31 cellular contexts compared by ENCODE assay signal in the genomic region with DNA sequence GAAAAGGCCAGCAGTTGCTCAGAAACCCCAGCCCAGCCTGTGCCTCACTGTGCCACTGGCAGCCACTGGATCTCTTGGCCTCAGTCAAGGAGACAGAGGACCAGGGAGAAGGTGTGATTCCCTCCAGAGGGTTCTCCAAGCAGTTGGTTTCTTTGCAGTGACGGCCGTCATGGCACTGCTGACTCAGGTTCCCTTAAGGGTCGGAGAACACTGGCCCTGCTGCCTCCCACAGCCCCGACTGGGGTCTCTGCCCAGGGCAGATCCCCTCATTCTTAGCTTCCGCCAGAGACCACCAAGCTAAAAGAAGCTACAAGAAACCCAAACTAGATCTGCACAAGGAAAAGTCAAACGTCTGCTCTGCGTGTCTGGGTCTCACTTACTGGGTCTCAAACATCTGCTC. TPM values are rescaled to one million over a fixed set of nuclear protein-coding genes. Genes with fewer than 3 reads are reported as not detected.
"Had no signal": no experiment of that assay in that cellular context is flagged by ENCODE, and none has a peak within 500 bp of the region (broad histone marks: within the 10 kb centered on the region; RNA-seq: fewer than 3 reads in every experiment).

No MANE protein-coding gene starts in this region.

- H3K27ac ChIP-seq: neutrophil, pancreas, psoas muscle, right lobe of liver, suprapubic skin, testis, tibial artery, transverse colon, upper lobe of right lung, uterus had no signal

- H3K9me3 Mint-ChIP-seq: natural killer cell; stimulated activated memory B cell treated with anti-CD40 and anti-IgM and Interleukin-4, amounts not matched to agents 10 μg/mL and 1 μg/mL and 100 μg/mL, for 72 hours; stimulated activated naive CD8-positive, alpha-beta T cell treated with anti-CD3 and anti-CD28 coated beads, Interleukin-15, amount 100 ng/mL, for 72 hours had no signal

- H3K4me1 ChIP-seq: pancreas, psoas muscle, right lobe of liver, suprapubic skin, testis, tibial artery, transverse colon, upper lobe of right lung, uterus had no signal

- H3K4me1 Mint-ChIP-seq: naive thymus-derived CD4-positive, alpha-beta T cell; natural killer cell; nephron; stimulated activated memory B cell treated with anti-CD40 and anti-IgM and Interleukin-4, amounts not matched to agents 10 μg/mL and 1 μg/mL and 100 μg/mL, for 72 hours; stimulated activated naive CD8-positive, alpha-beta T cell treated with anti-CD3 and anti-CD28 coated beads, Interleukin-15, amount 100 ng/mL, for 72 hours had no signal

- H3K27me3 Mint-ChIP-seq: progenitor cell of endocrine pancreas; stimulated activated memory B cell treated with anti-CD40 and anti-IgM and Interleukin-4, amounts not matched to agents 10 μg/mL and 1 μg/mL and 100 μg/mL, for 72 hours; stimulated activated naive CD8-positive, alpha-beta T cell treated with anti-CD3 and anti-CD28 coated beads, Interleukin-15, amount 100 ng/mL, for 72 hours had no signal

- H3K4me3 ChIP-seq: pancreas, psoas muscle, right lobe of liver, skin epidermis, smooth muscle cell, spleen, suprapubic skin, testis, tibial artery, transverse colon, upper lobe of right lung, uterus had no signal

- H3K4me3 Mint-ChIP-seq: naive thymus-derived CD4-positive, alpha-beta T cell; natural killer cell; nephron; neural crest cell; stimulated activated memory B cell treated with anti-CD40 and anti-IgM and Interleukin-4, amounts not matched to agents 10 μg/mL and 1 μg/mL and 100 μg/mL, for 72 hours; stimulated activated naive CD8-positive, alpha-beta T cell treated with anti-CD3 and anti-CD28 coated beads, Interleukin-15, amount 100 ng/mL, for 72 hours; type B pancreatic cell had no signal

- H3K27ac Mint-ChIP-seq: naive thymus-derived CD4-positive, alpha-beta T cell; natural killer cell; nephron; progenitor cell of endocrine pancreas; stimulated activated memory B cell treated with anti-CD40 and anti-IgM and Interleukin-4, amounts not matched to agents 10 μg/mL and 1 μg/mL and 100 μg/mL, for 72 hours; stimulated activated naive CD8-positive, alpha-beta T cell treated with anti-CD3 and anti-CD28 coated beads, Interleukin-15, amount 100 ng/mL, for 72 hours; type B pancreatic cell had no signal

- H3K36me3 ChIP-seq: neutrophil, pancreas, right lobe of liver, spleen, suprapubic skin, tibial artery, transverse colon, upper lobe of right lung, uterus had no signal

- H3K36me3 Mint-ChIP-seq: naive thymus-derived CD4-positive, alpha-beta T cell; natural killer cell; stimulated activated memory B cell treated with anti-CD40 and anti-IgM and Interleukin-4, amounts not matched to agents 10 μg/mL and 1 μg/mL and 100 μg/mL, for 72 hours had no signal

- ATAC-seq: naive thymus-derived CD4-positive, alpha-beta T cell; natural killer cell; pancreas; psoas muscle; right cardiac atrium; stimulated activated memory B cell treated with anti-CD40 and anti-IgM and Interleukin-4, amounts not matched to agents 10 μg/mL and 1 μg/mL and 100 μg/mL, for 72 hours; stimulated activated naive CD8-positive, alpha-beta T cell treated with anti-CD3 and anti-CD28 coated beads, Interleukin-15, amount 100 ng/mL, for 72 hours; stimulated activated naive CD8-positive, alpha-beta T cell treated with anti-CD3 and anti-CD28 coated beads, Interleukin-15, Interleukin-2, amounts not matched to agents 100 U/mL and 50 U/mL, for 24 hours; upper lobe of right lung had no signal

- H3K9me3 ChIP-seq: neutrophil, pancreas, psoas muscle, right lobe of liver, spleen, suprapubic skin, testis, tibial artery, transverse colon, upper lobe of right lung, uterus had no signal

- DNase-seq: naive thymus-derived CD4-positive, alpha-beta T cell; natural killer cell; nucleus accumbens; pancreas; psoas muscle; right cardiac atrium; right lobe of liver; spleen; stimulated activated CD4-positive, alpha-beta T cell treated with anti-CD3 and anti-CD28 coated beads, Interleukin-12 subunit alpha, Interleukin-12 subunit beta, amount 100 ng/mL, for 4 hours; stimulated activated CD4-positive, alpha-beta T cell treated with anti-CD3 and anti-CD28 coated beads, Interleukin-1b, Interleukin-23, amount 100 ng/mL, for 48 hours; stimulated activated CD4-positive, alpha-beta T cell treated with anti-CD3 and anti-CD28 coated beads, Interleukin-4, amount 100 ng/mL, for 1 hour; stimulated activated CD4-positive, alpha-beta T cell treated with anti-CD3 and anti-CD28 coated beads, Interleukin-4, amount 100 ng/mL, for 4 hours; stimulated activated CD8-positive, alpha-beta memory T cell treated with anti-CD3 and anti-CD28 coated beads, Interleukin-4, amount 100 ng/mL, for 48 hours; stimulated activated naive CD4-positive, alpha-beta T cell; stimulated activated naive CD8-positive, alpha-beta T cell treated with anti-CD3 and anti-CD28 coated beads, Interleukin-15, amount 100 ng/mL, for 72 hours; stimulated activated naive CD8-positive, alpha-beta T cell treated with anti-CD3 and anti-CD28 coated beads, Interleukin-15, Interleukin-2, amounts not matched to agents 100 U/mL and 50 U/mL, for 24 hours; substantia nigra; testis; transverse colon; upper lobe of right lung; uterus had no signal

- H3K27me3 ChIP-seq: neutrophil, pancreas, right lobe of liver, suprapubic skin, testis, tibial artery, transverse colon, upper lobe of right lung, uterus had no signal

RNA-seq across cellular contexts. Expression of gene TSPAN11, which starts 16.4 kb away (rescaled TPM):
- total RNA-seq: naive thymus-derived CD4-positive, alpha-beta T cell; natural killer cell had no signal
- polyA plus RNA-seq: naive thymus-derived CD4-positive, alpha-beta T cell had no signal
